Comparison of ENCODE assay signal across 8 cellular contexts in genomic region chr17:56913867-56914640, GRCh38. TPM values are rescaled to one million over a fixed set of nuclear protein-coding genes. Genes with fewer than 3 reads are reported as not detected.
A peak's percentile ranks its signal among the peaks of the same experiment; 100 is the strongest.
DNase-seq lines count a peak whose midpoint lies in the region; ATAC-seq and TF ChIP-seq lines count a peak whose summit lies in the region.

Gene TRIM25, minus strand, starts transcription at chr17:56914049. Its CDS starts 61 bp downstream, at chr17:56913988.

- WGBS in liver = 1% methylated on average over 63 of the region's 63 CpGs

- no peak for TF ChIP-seq CTCF in liver (IDR thresholded peaks at IDR 0.05; ENCODE audit: low read depth, low read length, missing input control)

- peak within 1 kb of the TSS; percentile 98 to 100 for H3K27ac ChIP-seq in liver (ENCODE audit: low read depth in 1 of 2, low read length in 2 of 2)

- H3K9me3 ChIP-seq in liver (ENCODE audit: control insufficient read depth in 4 of 4, low read length in 3 of 4) = no peaks in the 10 kb centered on the region

- H3K4me3 ChIP-seq in liver (ENCODE audit: low read depth in 1 of 3, low read length in 3 of 3) = peak within 1 kb of the TSS; percentile 94 to 98 (median 97)

- DNase-seq in C1 segment of cervical spinal cord (lab: John Stamatoyannopoulos, UW) (peak; percentile 18 to 87 (median 68)), NCI-H748 treated with DMSO at 0.1 percent for 48 hours (lab: John Stamatoyannopoulos, UW) (peak; percentile 68), dermis blood vessel endothelial cell (peak; percentile 93)
- peak; percentile 92 for DNase-seq in activated CD4-positive, alpha-beta T cell treated with anti-CD3 and anti-CD28 coated beads, Interleukin-2, amount 50 U/mL, for 4 hours
- DNase-seq in stimulated activated CD4-positive, alpha-beta T cell treated with anti-CD3 and anti-CD28 coated beads, Interleukin-4, amount 100 ng/mL, for 1 hour = peak; percentile 88

- peaks cover 3 to 42% (median 35%) of the 10 kb centered on the region in 4 donors for H3K4me1 ChIP-seq in liver (ENCODE audit: control insufficient read depth in 4 of 4, insufficient read depth in 4 of 4, low read length in 3 of 4)

- TF ChIP-seq RAD21 in liver (IDR thresholded peaks at IDR 0.05) = peak in 1 of 2 donors; percentile 30

- H3K27me3 ChIP-seq in liver (ENCODE audit: control insufficient read depth in 4 of 4, insufficient read depth in 4 of 4, low read length in 3 of 4) = no peaks in the 10 kb centered on the region

- ATAC-seq in GM19351 (IDR thresholded peaks at IDR 0.05; ENCODE audit: unreplicated experiment) (peak; percentile 67), HG03520 (IDR thresholded peaks at IDR 0.05; ENCODE audit: unreplicated experiment) (peak; percentile 57)

- H3K9ac ChIP-seq in liver (ENCODE audit: low read depth in 1 of 2, low read length in 2 of 2) = peak within 1 kb of the TSS; percentile 92 to 93

- H3K36me3 ChIP-seq in liver (ENCODE audit: control insufficient read depth in 4 of 4, insufficient read depth in 3 of 4, low read depth in 1 of 4, low read length in 3 of 4) = no peaks in the 10 kb centered on the region

TF ChIP-seq in liver, 16 proteins besides CTCF, POLR2A, EP300 and RAD21:
- TF ChIP-seq TAF1 (conservative IDR thresholded peaks at IDR 0.05) = peak; percentile 95
- TF ChIP-seq HNF4A (conservative IDR thresholded peaks at IDR 0.05) = peak; percentile 13 to 17
- TF ChIP-seq NR2F2 (IDR thresholded peaks at IDR 0.05) = no peak
- TF ChIP-seq SP1 (IDR thresholded peaks at IDR 0.05) = peak; percentile 57
- TF ChIP-seq ZBTB33 (IDR thresholded peaks at IDR 0.05) = peak; percentile 22
- no peak for TF ChIP-seq FOXA1 (IDR thresholded peaks at IDR 0.05)
- peak; percentile 83 for TF ChIP-seq REST (IDR thresholded peaks at IDR 0.05)
- peak; percentile 53 for TF ChIP-seq YY1 (IDR thresholded peaks at IDR 0.05)
- TF ChIP-seq RXRA (IDR thresholded peaks at IDR 0.05) = peak; percentile 28 to 29
- TF ChIP-seq EGR1 (IDR thresholded peaks at IDR 0.05; ENCODE audit: low read depth in 2 of 2) = peak in 1 of 2 donors; percentile 80
- TF ChIP-seq MAX (IDR thresholded peaks at IDR 0.05) = peak; percentile 19

RNA-seq across cellular contexts. Expression of gene TRIM25, which starts in this region (rescaled TPM):
- total RNA-seq in dermis blood vessel endothelial cell = 33.2 and 51.0 TPM in 2 replicates
- 10 to 100 TPM; 10.8 to 64.5 TPM for total RNA-seq in liver
- polyA plus RNA-seq in liver = 10 to 100 TPM; 14.6 to 16.6 TPM

Comparison
In these comparisons a context has a peak if more than half of its experiments do, and no peak if none do; other contexts are left out.
1. Peak in every context shown above with its lines: DNase-seq, ATAC-seq, H3K4me3 ChIP-seq and H3K27ac ChIP-seq.